In the genomic region with DNA sequence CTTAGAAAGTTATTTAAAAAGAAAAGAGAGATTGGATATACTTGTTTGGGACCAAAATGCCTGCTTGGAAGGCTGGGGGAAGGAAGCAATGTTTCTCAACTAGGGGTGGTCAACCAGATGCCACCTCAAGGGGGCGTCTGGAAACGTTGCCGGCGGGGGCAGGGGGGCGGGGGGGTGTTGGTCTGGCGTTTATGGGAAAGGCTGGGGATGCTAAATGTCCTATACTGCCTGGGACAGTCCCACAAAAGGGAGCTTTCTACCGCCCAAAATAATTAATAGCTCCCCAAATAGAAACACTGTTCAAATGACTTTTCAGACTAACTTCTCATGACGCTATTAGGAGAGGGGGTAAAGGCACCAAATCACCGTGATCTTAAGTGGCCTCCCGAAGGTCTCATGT, we compare ENCODE assay signal across 1 cellular context.
TF ChIP-seq lines count a peak whose summit lies in the region.

No MANE protein-coding gene starts in this region.

TF ChIP-seq in K562, 482 proteins besides CTCF, POLR2A, EP300 and RAD21 (continued from another document):
- no peak for TF ChIP-seq RFX7 (CRISPR knock-in tag; IDR thresholded peaks at IDR 0.05)
- no peak for TF ChIP-seq RBM17 (IDR thresholded peaks at IDR 0.05; ENCODE audit: borderline replicate concordance, low read depth, low read length)
- TF ChIP-seq MTF1 (CRISPR knock-in tag; IDR thresholded peaks at IDR 0.05; ENCODE audit: borderline replicate concordance) = no peak
- no peak for TF ChIP-seq IRF9 (tag; IDR thresholded peaks at IDR 0.05)
- peak; percentile 53 for TF ChIP-seq CTCFL (IDR thresholded peaks at IDR 0.05; ENCODE audit: borderline replicate concordance, insufficient read depth, low read depth, low read length, poor library complexity, severe bottlenecking)
- TF ChIP-seq, protein P1, sequence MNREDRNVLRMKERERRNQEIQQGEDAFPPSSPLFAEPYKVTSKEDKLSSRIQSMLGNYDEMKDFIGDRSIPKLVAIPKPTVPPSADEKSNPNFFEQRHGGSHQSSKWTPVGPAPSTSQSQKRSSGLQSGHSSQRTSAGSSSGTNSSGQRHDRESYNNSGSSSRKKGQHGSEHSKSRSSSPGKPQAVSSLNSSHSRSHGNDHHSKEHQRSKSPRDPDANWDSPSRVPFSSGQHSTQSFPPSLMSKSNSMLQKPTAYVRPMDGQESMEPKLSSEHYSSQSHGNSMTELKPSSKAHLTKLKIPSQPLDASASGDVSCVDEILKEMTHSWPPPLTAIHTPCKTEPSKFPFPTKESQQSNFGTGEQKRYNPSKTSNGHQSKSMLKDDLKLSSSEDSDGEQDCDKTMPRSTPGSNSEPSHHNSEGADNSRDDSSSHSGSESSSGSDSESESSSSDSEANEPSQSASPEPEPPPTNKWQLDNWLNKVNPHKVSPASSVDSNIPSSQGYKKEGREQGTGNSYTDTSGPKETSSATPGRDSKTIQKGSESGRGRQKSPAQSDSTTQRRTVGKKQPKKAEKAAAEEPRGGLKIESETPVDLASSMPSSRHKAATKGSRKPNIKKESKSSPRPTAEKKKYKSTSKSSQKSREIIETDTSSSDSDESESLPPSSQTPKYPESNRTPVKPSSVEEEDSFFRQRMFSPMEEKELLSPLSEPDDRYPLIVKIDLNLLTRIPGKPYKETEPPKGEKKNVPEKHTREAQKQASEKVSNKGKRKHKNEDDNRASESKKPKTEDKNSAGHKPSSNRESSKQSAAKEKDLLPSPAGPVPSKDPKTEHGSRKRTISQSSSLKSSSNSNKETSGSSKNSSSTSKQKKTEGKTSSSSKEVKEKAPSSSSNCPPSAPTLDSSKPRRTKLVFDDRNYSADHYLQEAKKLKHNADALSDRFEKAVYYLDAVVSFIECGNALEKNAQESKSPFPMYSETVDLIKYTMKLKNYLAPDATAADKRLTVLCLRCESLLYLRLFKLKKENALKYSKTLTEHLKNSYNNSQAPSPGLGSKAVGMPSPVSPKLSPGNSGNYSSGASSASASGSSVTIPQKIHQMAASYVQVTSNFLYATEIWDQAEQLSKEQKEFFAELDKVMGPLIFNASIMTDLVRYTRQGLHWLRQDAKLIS (CRISPR knock-in tag; IDR thresholded peaks at IDR 0.05) = no peak
- no peak for TF ChIP-seq BRCA1 (IDR thresholded peaks at IDR 0.05)
- no peak for TF ChIP-seq BRCA1 (CRISPR knock-in tag; IDR thresholded peaks at IDR 0.05)
- TF ChIP-seq GATAD2A (IDR thresholded peaks at IDR 0.05) = no peak
- TF ChIP-seq, protein P2, sequence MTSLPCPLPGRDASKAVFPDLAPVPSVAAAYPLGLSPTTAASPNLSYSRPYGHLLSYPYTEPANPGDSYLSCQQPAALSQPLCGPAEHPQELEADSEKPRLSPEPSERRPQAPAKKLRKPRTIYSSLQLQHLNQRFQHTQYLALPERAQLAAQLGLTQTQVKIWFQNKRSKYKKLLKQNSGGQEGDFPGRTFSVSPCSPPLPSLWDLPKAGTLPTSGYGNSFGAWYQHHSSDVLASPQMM (CRISPR knock-in tag; IDR thresholded peaks at IDR 0.05) = no peak
- no peak for TF ChIP-seq HDAC6 (IDR thresholded peaks at IDR 0.05; ENCODE audit: low read depth, low read length)
- no peak for TF ChIP-seq ZNF740 (CRISPR knock-in tag; IDR thresholded peaks at IDR 0.05)
- peak in 1 of 2 experiments; percentile 74; a peak in 1 of 4 replicates for TF ChIP-seq ZNF740 (tag; IDR thresholded peaks at IDR 0.05)
